Comparison of ENCODE assay signal across 16 cellular contexts in genomic region chr5:109394806-109395205, GRCh38. TPM values are rescaled to one million over a fixed set of nuclear protein-coding genes. Genes with fewer than 3 reads are reported as not detected.
DNase-seq lines count a peak whose midpoint lies in the region; ATAC-seq, FAIRE-seq and TF ChIP-seq lines count a peak whose summit lies in the region.
"Had no signal": no experiment of that assay in that cellular context is flagged by ENCODE, and none has a peak within 500 bp of the region (broad histone marks: within the 10 kb centered on the region; RNA-seq: fewer than 3 reads in every experiment).

No MANE protein-coding gene starts in this region.

- H3K4me1 ChIP-seq in GM12878 (ENCODE audit: control insufficient read depth, insufficient read depth, low read length) (no peaks in the 10 kb centered on the region), neutrophil (ENCODE audit: control insufficient read depth in 1 of 2, insufficient read depth in 1 of 2, low read depth in 1 of 2, low read length in 1 of 2) (peaks cover 34 to 38% of the 10 kb centered on the region in 2 experiments)
- H3K4me1 ChIP-seq: A549, Caco-2 had no signal

- FAIRE-seq in GM12891 (lab: Jason Lieb, UNC) (peak; percentile 45), GM12878 (lab: Jason Lieb, UNC) (no peak)
- FAIRE-seq: A549 had no signal

- H3K4me3 ChIP-seq in GM12878, result no peak overlapping the region
- H3K4me3 ChIP-seq in neutrophil (ENCODE audit: low read depth in 1 of 2, low read length in 1 of 2), result no peak overlapping the region
- H3K4me3 ChIP-seq: A549; BLaER1 treated with 17β-estradiol and CSF1 and Interleukin-3, amounts not matched to agents 10 nM and 100 nM had no signal

- no peak for DNase-seq in GM12891 (ENCODE audit: insufficient read length, low spot score)
- no peak for DNase-seq in GM12878 (ENCODE audit: low read depth, low spot score)
- DNase-seq in posterior cingulate gyrus, result no peak
- DNase-seq: Caco-2, H9, IMR-90, NCI-H187, NCI-H345, NCI-H69, SIG-M5 had no signal

- CTCF ChIA-PET in GM12878 (lab: Yijun Ruan, JAX), result no interaction called here

- H3K9me3 ChIP-seq in GM12878 (replicated peaks; ENCODE audit: control insufficient read depth, insufficient read depth, low read length) (peaks cover 4% of the 10 kb centered on the region; the same call in 2 of the 3 replicates), neutrophil (no peaks in the 10 kb centered on the region)
- H3K9me3 ChIP-seq: A549, Caco-2 had no signal

- TF ChIP-seq RAD21 in GM12878 (IDR thresholded peaks at IDR 0.05; ENCODE audit: insufficient read depth, low read depth, low read length), result no peak

- no peak for TF ChIP-seq POLR2A in GM12891 (IDR thresholded peaks at IDR 0.05; ENCODE audit: low read depth, low read length)
- TF ChIP-seq POLR2A in GM12878 (IDR thresholded peaks at IDR 0.05; ENCODE audit: low read depth, low read length), result no peak

- H3K4me2 ChIP-seq in GM12878 (ENCODE audit: control insufficient read depth, insufficient read depth), result no peak overlapping the region
- H3K4me2 ChIP-seq: A549; BLaER1 treated with 17β-estradiol and CSF1 and Interleukin-3, amounts not matched to agents 10 nM and 100 nM had no signal

- no peaks in the 10 kb centered on the region; a peak in 1 of 4 replicates for H3K36me3 ChIP-seq in GM12878 (ENCODE audit: control insufficient read depth in 2 of 2, insufficient read depth in 2 of 2, low read length in 1 of 2)
- H3K36me3 ChIP-seq in neutrophil, result no peaks in the 10 kb centered on the region

- WGBS in GM12878 (ENCODE audit: insufficient coverage, insufficient replicate concordance, low lambda C conversion rate, missing lambda C conversion rate), result 50% methylated on average over 3 of the region's 3 CpGs

- H3K79me2 ChIP-seq in GM12878 (ENCODE audit: control insufficient read depth, insufficient read depth, low read length), result peaks cover 80% of the 10 kb centered on the region

- RAD21 ChIA-PET in GM12878 (lab: Charles Lee; ENCODE audit: unreplicated experiment), result no interaction called here

- BruUV-seq in GM12878 (replicated peaks; lab: Mats Ljungman, UMichigan), result no TSS peak

- H3K27me3 ChIP-seq in GM12878 (replicated peaks in 1 of 2; ENCODE audit: control insufficient read depth in 2 of 2, insufficient read depth in 2 of 2, low read length in 1 of 2) (no peaks in the 10 kb centered on the region), neutrophil (no peaks in the 10 kb centered on the region)
- H3K27me3 ChIP-seq: BLaER1 treated with 17β-estradiol and CSF1 and Interleukin-3, amounts not matched to agents 10 nM and 100 nM had no signal

- in situ Hi-C loops in GM12878 (cut with MboI), result no loop called here

- no peaks in the 10 kb centered on the region for H4K20me1 ChIP-seq in GM12878 (ENCODE audit: control insufficient read depth, insufficient read depth)

- H3K27ac ChIP-seq in C4-2B (peak overlapping the region; percentile 49), GM12878 (ENCODE audit: control insufficient read depth, insufficient read depth) (no peak overlapping the region), neutrophil (peak overlapping the region; percentile 58)
- H3K27ac ChIP-seq: A549; BLaER1 treated with 17β-estradiol and CSF1 and Interleukin-3, amounts not matched to agents 10 nM and 100 nM had no signal

- POLR2A ChIA-PET in GM12878 (lab: Charles Lee), result no interaction called here

- intact Hi-C loops in GM12878 (cut with micrococcal nuclease; ENCODE audit: unreplicated experiment) (no loop called here), posterior cingulate gyrus (cut with DNase I) (no loop called here)

- SMC1A ChIA-PET in GM12878 (lab: Charles Lee; ENCODE audit: uncharacterized antibody, unreplicated experiment), result interaction anchor here (1.8 kb wide), 1 partner anchor 18 kb away, joined by 3 read pairs; no protein-coding TSS in a partner anchor

- TF ChIP-seq EP300 in GM12878 (IDR thresholded peaks at IDR 0.05; ENCODE audit: borderline replicate concordance in 1 of 2, control insufficient read depth in 1 of 2, low read depth in 2 of 2, low read length in 2 of 2), result no peak

- no peak overlapping the region for H3K9ac ChIP-seq in GM12878 (ENCODE audit: control insufficient read depth, insufficient read depth, low read length)
- H3K9ac ChIP-seq: BLaER1 treated with 17β-estradiol and CSF1 and Interleukin-3, amounts not matched to agents 10 nM and 100 nM had no signal

- TF ChIP-seq CTCF in C4-2B (conservative IDR thresholded peaks at IDR 0.05) (no peak), GM12878 (IDR thresholded peaks at IDR 0.05 in 2 of 3, conservative IDR thresholded peaks at IDR 0.05 in 1 of 3; ENCODE audit: control insufficient read depth in 2 of 3, extremely low read depth in 1 of 3, insufficient read depth in 1 of 3, low read depth in 3 of 3, low read length in 3 of 3) (no peak), neutrophil (IDR thresholded peaks at IDR 0.05) (no peak)

- peak; percentile 13; the same call in 2 of the 3 replicates for ATAC-seq in GM12878
- no peak for ATAC-seq in GM18867 (IDR thresholded peaks at IDR 0.05; ENCODE audit: unreplicated experiment)
- no peak for ATAC-seq in HG02623 (IDR thresholded peaks at IDR 0.05; ENCODE audit: unreplicated experiment)
- ATAC-seq: A549 had no signal

- H2AFZ ChIP-seq in GM12878 (ENCODE audit: control insufficient read depth, low read depth, low read length), result no peak overlapping the region

TF ChIP-seq in GM12891, 5 proteins besides CTCF, POLR2A, EP300 and RAD21:
- TF ChIP-seq POLR2AphosphoS5 (IDR thresholded peaks at IDR 0.05; ENCODE audit: low read depth, low read length) (no peak), POU2F2 (IDR thresholded peaks at IDR 0.05; ENCODE audit: low read depth, low read length) (no peak), PAX5 (IDR thresholded peaks at IDR 0.05; ENCODE audit: insufficient read depth, low read length, severe bottlenecking) (no peak), TAF1 (IDR thresholded peaks at IDR 0.05; ENCODE audit: low read depth, low read length) (no peak), SPI1 (IDR thresholded peaks at IDR 0.05; ENCODE audit: low read depth, low read length) (no peak)

TF ChIP-seq in GM12878, 131 proteins besides CTCF, POLR2A, EP300 and RAD21:
- TF ChIP-seq IKZF1 (conservative IDR thresholded peaks at IDR 0.05) (no peak), TAF1 (IDR thresholded peaks at IDR 0.05; ENCODE audit: borderline replicate concordance, low read depth, low read length) (no peak), CREM (IDR thresholded peaks at IDR 0.05; ENCODE audit: low read depth) (no peak), NR2F1 (conservative IDR thresholded peaks at IDR 0.05) (no peak), RUNX3 (IDR thresholded peaks at IDR 0.05; ENCODE audit: low read length) (no peak), NRF1 (conservative IDR thresholded peaks at IDR 0.05; ENCODE audit: low read depth, low read length) (no peak)

RNA-seq across cellular contexts. Expression of gene PJA2, which starts 15.0 kb away (rescaled TPM):
- polyA plus RNA-seq in GM12891 (2012; ENCODE audit: low read depth, missing spikeins), result 33.0 TPM
- 90.2 and 91.5 TPM in 2 replicates for total RNA-seq in GM12878 (2013; cell fraction: nucleolus; rRNA removed)
- total RNA-seq in GM12878 (2014; rRNA removed), result 28.9 and 32.6 TPM in 2 replicates
- total RNA-seq in GM12878 (2014; rRNA removed; fragmentation: Illumina TruSeq; extraction: Trizol), result 52.1 and 52.7 TPM in 2 replicates
- total RNA-seq in GM12878 (2021), result 43.0 and 43.5 TPM in 2 replicates
- polyA plus RNA-seq in GM12878 (2011; ENCODE audit: low read depth), result 23.0 TPM
- 93.4 and 142 TPM in 2 replicates for polyA plus RNA-seq in GM12878 (2011; rRNA removed)
- polyA plus RNA-seq in GM12878 (2011; cell fraction: cytosol; rRNA removed), result 29.4 and 37.6 TPM in 2 replicates
- 29.6 and 35.0 TPM in 2 replicates for polyA plus RNA-seq in GM12878 (2011; cell fraction: nucleus; rRNA removed)
- 39.1 and 49.3 TPM in 2 replicates for polyA plus RNA-seq in GM12878 (2012)
- polyA plus RNA-seq in GM12878 (2014; fragmentation: Illumina TruSeq; extraction: Trizol), result 52.5 and 64.9 TPM in 2 replicates
- 10 to 100 TPM; 27.8 to 28.2 TPM for polyA plus RNA-seq in GM12878 (2014; fragmentation: Nextera tagmentation; extraction: Ambion mirVana)
- 25.6 and 31.2 TPM in 2 replicates for polyA plus RNA-seq in GM12878 (2014; rRNA removed)
- 10 to 100 TPM; 58.0 to 58.7 TPM for polyA plus RNA-seq in GM12878 (2016; fragmentation: Nextera tagmentation; extraction: Ambion mirVana)
- 87.6 and 117 TPM in 2 replicates for polyA minus RNA-seq in GM12878 (2011; rRNA and poly(A)+ RNA removed)
- polyA minus RNA-seq in GM12878 (2011; cell fraction: cytosol; rRNA and poly(A)+ RNA removed), result 32.6 and 35.9 TPM in 2 replicates
- polyA minus RNA-seq in GM12878 (2011; cell fraction: nucleus; rRNA and poly(A)+ RNA removed), result 35.3 and 44.2 TPM in 2 replicates
